8 cellular contexts compared by ENCODE assay signal in genomic region chr18:35343936-35344735, GRCh38. TPM values are rescaled to one million over a fixed set of nuclear protein-coding genes. Genes with fewer than 3 reads are reported as not detected.
DNase-seq lines count a peak whose midpoint lies in the region; ATAC-seq, FAIRE-seq and TF ChIP-seq lines count a peak whose summit lies in the region.

TSS of gene ZNF24 (minus strand) at chr18:35344420. CDS start at chr18:35340650, 3,770 bp downstream.

- no peak for TF ChIP-seq CTCF in kidney (IDR thresholded peaks at IDR 0.05; ENCODE audit: borderline replicate concordance, extremely low read depth, insufficient read depth)

- H3K9ac ChIP-seq in kidney (ENCODE audit: low read length in 2 of 2), result peak within 1 kb of the TSS; percentile 79 to 98

- no peaks in the 10 kb centered on the region for H3K9me3 ChIP-seq in kidney (ENCODE audit: control insufficient read depth in 1 of 2, low read length in 2 of 2)

- H3K4me3 ChIP-seq in kidney (ENCODE audit: low read length in 2 of 2), result peak within 1 kb of the TSS; percentile 94 to 96

- peak; percentile 99 for DNase-seq in AG20443 (ENCODE audit: low spot score)
- peak; percentile 99 for DNase-seq in NCI-H510A (lab: John Stamatoyannopoulos, UW)
- peak; percentile 82 for DNase-seq in activated CD4-positive, alpha-beta T cell treated with anti-CD3 and anti-CD28 coated beads for 1 hour
- peak; percentile 98 for DNase-seq in cerebellum (ENCODE audit: low spot score)
- peak; percentile 99 for DNase-seq in kidney
- DNase-seq in stimulated activated CD4-positive, alpha-beta T cell treated with anti-CD3 and anti-CD28 coated beads, Interleukin-15, amount 100 ng/mL, for 24 hours, result peak; percentile 95

- peak; percentile 85 for TF ChIP-seq POLR2A in GM19099 (IDR thresholded peaks at IDR 0.05; ENCODE audit: extremely low read depth, insufficient read length, low read depth)

- H3K27ac ChIP-seq in kidney (ENCODE audit: low read depth in 2 of 2, low read length in 2 of 2), result peak within 1 kb of the TSS; percentile 99

- ATAC-seq in HG03432 (IDR thresholded peaks at IDR 0.05; ENCODE audit: unreplicated experiment), result peak; percentile 95

- H3K4me1 ChIP-seq in kidney (ENCODE audit: control insufficient read depth in 1 of 2, insufficient read depth in 1 of 2, low read depth in 1 of 2, low read length in 2 of 2), result peaks cover 10 to 15% of the 10 kb centered on the region in 2 donors

- no peak for FAIRE-seq in kidney (lab: Jason Lieb, UNC)

- peaks cover 9 to 12% of the 10 kb centered on the region in 2 donors for H3K36me3 ChIP-seq in kidney (ENCODE audit: control insufficient read depth in 1 of 2, insufficient read depth in 2 of 2, low read length in 2 of 2)

- intact Hi-C loops in kidney (cut with DNase I), result no loop called here

RNA-seq across cellular contexts. Expression of gene ZNF24, which starts in this region (rescaled TPM):
- total RNA-seq in cerebellum, result 69.6 TPM
- total RNA-seq in kidney, result 55.5 TPM
- 14.3 TPM for polyA plus RNA-seq in kidney (ENCODE audit: insufficient read depth, low read depth, low replicate concordance)

Comparison
In these comparisons a context has a peak if more than half of its experiments do, and no peak if none do; other contexts are left out.
1. Peak in every context shown above with its lines: DNase-seq, ATAC-seq, H3K4me3 ChIP-seq and H3K27ac ChIP-seq.